Comparison of ENCODE assay signal across 24 cellular contexts in the genomic region with DNA sequence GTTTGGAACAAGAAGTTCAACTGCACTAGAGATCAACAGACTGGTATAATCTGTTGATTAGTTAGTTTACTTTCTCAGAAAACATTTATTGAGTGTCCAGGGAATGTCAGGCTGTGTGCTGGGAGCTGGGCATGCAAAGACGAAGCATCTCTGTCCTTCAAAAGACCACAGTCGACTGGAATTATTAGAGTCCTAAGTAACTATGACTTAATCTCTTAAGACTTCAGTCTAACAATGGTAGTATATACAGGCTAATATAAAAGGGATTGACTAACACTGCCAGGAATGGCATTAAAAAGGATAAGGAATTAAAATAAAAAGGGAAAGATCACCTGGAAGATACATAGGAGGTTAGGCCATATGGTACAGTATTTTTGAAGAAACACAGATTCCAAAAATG.
"Had no signal": no experiment of that assay in that cellular context is flagged by ENCODE, and none has a peak within 500 bp of the region (broad histone marks: within the 10 kb centered on the region; RNA-seq: fewer than 3 reads in every experiment).

No MANE protein-coding gene starts in this region.

- H3K9me3 Mint-ChIP-seq: activated naive CD4-positive, alpha-beta T cell treated with anti-CD3 and anti-CD28 coated beads, Interleukin-2, amount 50 U/mL, for 72 hours; activated T-helper 1 cell treated with anti-CD3 and anti-CD28 coated beads, Interleukin-12 subunit alpha, Interleukin-12 subunit beta, Interleukin-2, Interleukin-4 antibody, amounts not matched to agents 30 ng/mL and 10 ng/mL and 1 ng/mL, durations not matched to agents 14 hours and 24 hours and 36 hours; memory B cell; nephron had no signal

- H3K27ac Mint-ChIP-seq: activated naive CD4-positive, alpha-beta T cell treated with anti-CD3 and anti-CD28 coated beads, Interleukin-2, amount 50 U/mL, for 72 hours; activated T-helper 1 cell treated with anti-CD3 and anti-CD28 coated beads, Interleukin-12 subunit alpha, Interleukin-12 subunit beta, Interleukin-2, Interleukin-4 antibody, amounts not matched to agents 30 ng/mL and 10 ng/mL and 1 ng/mL, durations not matched to agents 14 hours and 24 hours and 36 hours; memory B cell; nephron had no signal

- H3K4me1 Mint-ChIP-seq: memory B cell, nephron had no signal

- H3K4me1 ChIP-seq: adrenal gland, colonic mucosa, gastroesophageal sphincter, thyroid gland had no signal

- H3K27me3 Mint-ChIP-seq: memory B cell had no signal

- H3K4me3 Mint-ChIP-seq: activated T-helper 1 cell treated with anti-CD3 and anti-CD28 coated beads, Interleukin-12 subunit alpha, Interleukin-12 subunit beta, Interleukin-2, Interleukin-4 antibody, amounts not matched to agents 30 ng/mL and 10 ng/mL and 1 ng/mL, durations not matched to agents 14 hours and 24 hours and 36 hours; memory B cell; nephron had no signal

- H3K4me3 ChIP-seq: adrenal gland, colonic mucosa, gastroesophageal sphincter, heart right ventricle, left ventricle myocardium inferior, thyroid gland had no signal

- H3K27ac ChIP-seq: adrenal gland, brain microvascular endothelial cell, colonic mucosa, gastroesophageal sphincter, heart right ventricle, left ventricle myocardium inferior, thyroid gland, VCaP had no signal

- H3K27me3 ChIP-seq: adrenal gland, brain microvascular endothelial cell, colonic mucosa, gastroesophageal sphincter, heart right ventricle, thyroid gland had no signal

- DNase-seq: activated CD4-positive, alpha-beta T cell treated with anti-CD3 and anti-CD28 coated beads for 1 hour; activated CD4-positive, alpha-beta T cell treated with anti-CD3 and anti-CD28 coated beads, Interleukin-2, amount 50 U/mL, for 4 hours; activated gamma-delta T cell treated with Interleukin-2 at 50 U/mL for 16 hours; activated T-cell treated with anti-CD3 and anti-CD28 coated beads for 4 hours; adrenal gland; brain microvascular endothelial cell; central memory CD4-positive, alpha-beta T cell; colonic mucosa; erythroblast; heart right ventricle; kidney glomerular epithelial cell; left ventricle myocardium inferior; posterior cingulate gyrus; stimulated activated CD4-positive, alpha-beta T cell treated with anti-CD3 and anti-CD28 coated beads, Interleukin-12 subunit alpha, Interleukin-12 subunit beta, amount 100 ng/mL, for 4 hours; stimulated activated CD4-positive, alpha-beta T cell treated with anti-CD3 and anti-CD28 coated beads, Interleukin-1b, Interleukin-23, amount 100 ng/mL, for 48 hours; stimulated activated naive CD4-positive, alpha-beta T cell treated with Interleukin-2 at 50 U/mL for 16 hours; T-helper 2 cell; thyroid gland had no signal

- H3K36me3 ChIP-seq: brain microvascular endothelial cell, colonic mucosa had no signal

- ATAC-seq: activated naive CD4-positive, alpha-beta T cell treated with anti-CD3 and anti-CD28 coated beads, Interleukin-2, amount 50 U/mL, for 72 hours; gastroesophageal sphincter; heart right ventricle had no signal

- H3K9me3 ChIP-seq: adrenal gland, colonic mucosa, gastroesophageal sphincter, heart right ventricle, left ventricle myocardium inferior, thyroid gland had no signal

- H3K36me3 Mint-ChIP-seq: activated naive CD4-positive, alpha-beta T cell treated with anti-CD3 and anti-CD28 coated beads, Interleukin-2, amount 50 U/mL, for 72 hours; memory B cell had no signal
